18 cellular contexts compared by ENCODE assay signal in the genomic region with DNA sequence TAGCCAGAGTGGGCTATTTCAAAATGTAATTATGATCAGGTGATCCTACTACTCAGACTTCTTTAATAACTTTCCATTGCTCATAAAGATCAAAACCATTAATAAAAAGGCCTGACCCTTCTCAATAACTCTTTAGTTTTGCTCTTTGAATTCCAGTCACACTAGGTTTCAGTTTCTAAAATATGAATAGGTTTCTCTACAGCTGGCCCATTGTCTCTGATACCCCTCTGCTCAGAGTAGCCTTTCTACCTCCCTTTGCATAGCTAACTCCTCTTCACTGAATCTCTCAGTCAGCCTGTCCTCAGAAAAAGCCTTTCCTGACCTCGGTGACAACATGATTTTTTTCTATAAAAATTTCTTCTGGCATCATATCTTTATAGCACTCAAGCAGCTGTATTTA.
A peak's percentile ranks its signal among the peaks of the same experiment; 100 is the strongest.
DNase-seq lines count a peak whose midpoint lies in the region; ATAC-seq and TF ChIP-seq lines count a peak whose summit lies in the region.
"Had no signal": no experiment of that assay in that cellular context is flagged by ENCODE, and none has a peak within 500 bp of the region (broad histone marks: within the 10 kb centered on the region; RNA-seq: fewer than 3 reads in every experiment).

No MANE protein-coding gene starts in this region.

- H3K9me3 Mint-ChIP-seq in activated naive CD8-positive, alpha-beta T cell treated with anti-CD3 and anti-CD28 coated beads for 36 hours, result peaks cover 3% of the 10 kb centered on the region
- H3K9me3 Mint-ChIP-seq in naive thymus-derived CD8-positive, alpha-beta T cell, result peaks cover 0 to 10% (median 5%) of the 10 kb centered on the region in 9 donors
- H3K9me3 Mint-ChIP-seq: CD4-positive, alpha-beta T cell; CD8-positive, alpha-beta T cell had no signal

- H3K9me3 ChIP-seq in MM.1S (replicated peaks; ENCODE audit: insufficient read depth, low read length), result no peaks in the 10 kb centered on the region
- H3K9me3 ChIP-seq: A549; BLaER1 treated with 17β-estradiol and CSF1 and Interleukin-3, amounts not matched to agents 10 nM and 100 nM; Caco-2 had no signal

- no peaks in the 10 kb centered on the region; the same call in 1 of the 2 replicates for H3F3A ChIP-seq in MM.1S (ENCODE audit: insufficient read depth, low read length)

- no peak overlapping the region for H3K9ac ChIP-seq in MM.1S (ENCODE audit: low read length)
- H3K9ac ChIP-seq: BLaER1 treated with 17β-estradiol and CSF1 and Interleukin-3, amounts not matched to agents 10 nM and 100 nM had no signal

- in situ Hi-C loops in SK-MEL-5 (cut with HindIII; ENCODE audit: low pct_unique_long_range_greater_than_20kb, low sequenced_read_pairs), result no loop called here

- H3K27me3 Mint-ChIP-seq in activated naive CD8-positive, alpha-beta T cell treated with anti-CD3 and anti-CD28 coated beads for 36 hours, result no peaks in the 10 kb centered on the region
- peaks cover 0 to 5% (median 0%) of the 10 kb centered on the region in 5 donors for H3K27me3 Mint-ChIP-seq in naive thymus-derived CD8-positive, alpha-beta T cell
- H3K27me3 Mint-ChIP-seq: B cell; CD4-positive, alpha-beta T cell had no signal

- no peaks in the 10 kb centered on the region for H3K4me1 Mint-ChIP-seq in activated naive CD8-positive, alpha-beta T cell treated with anti-CD3 and anti-CD28 coated beads for 36 hours
- H3K4me1 Mint-ChIP-seq in naive thymus-derived CD8-positive, alpha-beta T cell, result no peaks in the 10 kb centered on the region
- H3K4me1 Mint-ChIP-seq: B cell had no signal

- no peak overlapping the region for H2AFZ ChIP-seq in MM.1S (ENCODE audit: low read length)

- no peaks in the 10 kb centered on the region for H3K9me2 ChIP-seq in MM.1S (replicated peaks; ENCODE audit: insufficient read depth, low read length)

- H3K4me1 ChIP-seq in MM.1S (ENCODE audit: low read length), result peaks cover 5% of the 10 kb centered on the region; the same call in 1 of the 2 replicates
- H3K4me1 ChIP-seq: A549; BLaER1 treated with 17β-estradiol and CSF1 and Interleukin-3, amounts not matched to agents 10 nM and 100 nM; Caco-2 had no signal

- POLR2A ChIA-PET in naive thymus-derived CD8-positive, alpha-beta T cell (lab: Charles Lee), result no interaction called here

- no peak for TF ChIP-seq CTCF in MM.1S (IDR thresholded peaks at IDR 0.05; ENCODE audit: low read length)

- H3K4me3 ChIP-seq in MM.1S (ENCODE audit: low read length), result no peak overlapping the region
- H3K4me3 ChIP-seq: A549; BLaER1 treated with 17β-estradiol and CSF1 and Interleukin-3, amounts not matched to agents 10 nM and 100 nM had no signal

- peak; percentile 71 for DNase-seq in MM.1S
- peak; percentile 2 for DNase-seq in SK-MEL-5 (ENCODE audit: low read depth, low spot score)
- peak; percentile 0 for DNase-seq in foreskin melanocyte
- no peak for DNase-seq in islet precursor cell
- DNase-seq in activated naive CD8-positive, alpha-beta T cell treated with anti-CD3 and anti-CD28 coated beads for 36 hours, result no peak
- DNase-seq in naive thymus-derived CD8-positive, alpha-beta T cell, result no peak
- DNase-seq: 8988T; AML-193; Caco-2; Calu3; CD4-positive, alpha-beta T cell; CD8-positive, alpha-beta T cell; DMS79 treated with DMSO at 0.1 percent for 48 hours; GF-D8 had no signal

- H4K20me1 ChIP-seq in MM.1S (ENCODE audit: insufficient read depth, low read length), result no peaks in the 10 kb centered on the region
- H4K20me1 ChIP-seq: BLaER1 treated with 17β-estradiol and CSF1 and Interleukin-3, amounts not matched to agents 10 nM and 100 nM had no signal

- H3K27me3 ChIP-seq in MM.1S (replicated peaks; ENCODE audit: insufficient read depth, low read length), result no peaks in the 10 kb centered on the region
- H3K27me3 ChIP-seq: BLaER1 treated with 17β-estradiol and CSF1 and Interleukin-3, amounts not matched to agents 10 nM and 100 nM had no signal

- no peak overlapping the region for H3K4me3 Mint-ChIP-seq in activated naive CD8-positive, alpha-beta T cell treated with anti-CD3 and anti-CD28 coated beads for 36 hours
- no peak overlapping the region for H3K4me3 Mint-ChIP-seq in naive thymus-derived CD8-positive, alpha-beta T cell
- H3K4me3 Mint-ChIP-seq: B cell; CD4-positive, alpha-beta T cell; CD8-positive, alpha-beta T cell had no signal

- no peaks in the 10 kb centered on the region for H3K79me2 ChIP-seq in MM.1S (ENCODE audit: low read length)

- no peak overlapping the region for H3K27ac ChIP-seq in MM.1S (ENCODE audit: low read length)
- H3K27ac ChIP-seq: A549; BLaER1 treated with 17β-estradiol and CSF1 and Interleukin-3, amounts not matched to agents 10 nM and 100 nM; C4-2B had no signal

- H3K4me2 ChIP-seq in MM.1S (ENCODE audit: low read depth, low read length), result peak overlapping the region; percentile 19; the same call in 1 of the 2 replicates
- H3K4me2 ChIP-seq: A549; BLaER1 treated with 17β-estradiol and CSF1 and Interleukin-3, amounts not matched to agents 10 nM and 100 nM had no signal

- H3K36me3 Mint-ChIP-seq in activated naive CD8-positive, alpha-beta T cell treated with anti-CD3 and anti-CD28 coated beads for 36 hours, result no peaks in the 10 kb centered on the region
- H3K36me3 Mint-ChIP-seq in naive thymus-derived CD8-positive, alpha-beta T cell, result no peaks in the 10 kb centered on the region
- H3K36me3 Mint-ChIP-seq: CD8-positive, alpha-beta T cell had no signal

- H3K27ac Mint-ChIP-seq in activated naive CD8-positive, alpha-beta T cell treated with anti-CD3 and anti-CD28 coated beads for 36 hours, result no peak overlapping the region
- H3K27ac Mint-ChIP-seq in naive thymus-derived CD8-positive, alpha-beta T cell, result no peak overlapping the region
- H3K27ac Mint-ChIP-seq: B cell; CD4-positive, alpha-beta T cell; CD8-positive, alpha-beta T cell had no signal

- ATAC-seq in naive thymus-derived CD8-positive, alpha-beta T cell, result no peak
- ATAC-seq: A549; CD8-positive, alpha-beta T cell had no signal

- no peaks in the 10 kb centered on the region for H3K36me3 ChIP-seq in MM.1S (replicated peaks; ENCODE audit: insufficient read depth, low read length)
- H3K36me3 ChIP-seq: BLaER1 treated with 17β-estradiol and CSF1 and Interleukin-3, amounts not matched to agents 10 nM and 100 nM had no signal

Comparison
In these comparisons a context has a peak if more than half of its experiments do, and no peak if none do; other contexts are left out.
1. DNase-seq: peak in MM.1S (single experiment), SK-MEL-5 (single experiment) and foreskin melanocyte (single experiment); none in islet precursor cell (single experiment), activated naive CD8-positive, alpha-beta T cell treated with anti-CD3 and anti-CD28 coated beads for 36 hours (single experiment) and naive thymus-derived CD8-positive, alpha-beta T cell (0 of 10).